ENCODE assay signal across 24 cellular contexts in genomic region chr9:97526895-97527575, GRCh38. TPM values are rescaled to one million over a fixed set of nuclear protein-coding genes. Genes with fewer than 3 reads are reported as not detected.
A peak's percentile ranks its signal among the peaks of the same experiment; 100 is the strongest.
DNase-seq lines count a peak whose midpoint lies in the region; ATAC-seq and TF ChIP-seq lines count a peak whose summit lies in the region.
"Had no signal": no experiment of that assay in that cellular context is flagged by ENCODE, and none has a peak within 500 bp of the region (broad histone marks: within the 10 kb centered on the region; RNA-seq: fewer than 3 reads in every experiment).

No MANE protein-coding gene starts in this region.

- in situ Hi-C loops in gastrocnemius medialis (cut with MboI; ENCODE audit: low sequenced_read_pairs in 4 of 4) = no loop called here

- peaks cover 14% of the 10 kb centered on the region for H3K27me3 Mint-ChIP-seq in stimulated activated naive CD8-positive, alpha-beta T cell treated with anti-CD3 and anti-CD28 coated beads, Interleukin-15, amount 100 ng/mL, for 72 hours
- H3K27me3 Mint-ChIP-seq: dendritic cell treated with granulocyte-macrophage colony-stimulating factor and Interleukin-4, amounts not matched to agents 40 ng/mL and 50 ng/mL, for 4 days had no signal

- 80% methylated on average over 7 of the region's 7 CpGs for WGBS in esophagus muscularis mucosa

- intact Hi-C loops in esophagus muscularis mucosa (cut with DNase I) = no loop called here
- intact Hi-C loops in gastrocnemius medialis (cut with DNase I; ENCODE audit: low total_unique reads) = no loop called here

- no peak for ATAC-seq in stimulated activated naive CD8-positive, alpha-beta T cell treated with anti-CD3 and anti-CD28 coated beads, Interleukin-15, amount 100 ng/mL, for 72 hours
- no peak for ATAC-seq in stimulated activated naive CD8-positive, alpha-beta T cell treated with anti-CD3 and anti-CD28 coated beads, Interleukin-15, Interleukin-2, amounts not matched to agents 100 U/mL and 50 U/mL, for 24 hours
- no peak for ATAC-seq in gastrocnemius medialis
- ATAC-seq in HG02623 (IDR thresholded peaks at IDR 0.05; ENCODE audit: unreplicated experiment) = no peak
- ATAC-seq: naive thymus-derived CD8-positive, alpha-beta T cell; right lobe of liver had no signal

- no peak for TF ChIP-seq EP300 in esophagus muscularis mucosa (IDR thresholded peaks at IDR 0.05)

- TF ChIP-seq CTCF in esophagus muscularis mucosa (IDR thresholded peaks at IDR 0.05) (no peak), gastrocnemius medialis (IDR thresholded peaks at IDR 0.05 in 4 of 5, conservative IDR thresholded peaks at IDR 0.05 in 1 of 5) (no peak)

- peak overlapping the region; percentile 89 to 92 (median 91) for H3K27ac ChIP-seq in esophagus muscularis mucosa (replicated peaks in 1 of 4)
- H3K27ac ChIP-seq in gastrocnemius medialis = peak overlapping the region; percentile 95 to 98 (median 98)
- H3K27ac ChIP-seq: BLaER1, right lobe of liver had no signal

- no peaks in the 10 kb centered on the region for H3K4me1 Mint-ChIP-seq in stimulated activated naive CD8-positive, alpha-beta T cell treated with anti-CD3 and anti-CD28 coated beads, Interleukin-15, amount 100 ng/mL, for 72 hours
- H3K4me1 Mint-ChIP-seq: naive thymus-derived CD8-positive, alpha-beta T cell had no signal

- TF ChIP-seq POLR2A in esophagus muscularis mucosa (IDR thresholded peaks at IDR 0.05; ENCODE audit: low read depth) (no peak), gastrocnemius medialis (IDR thresholded peaks at IDR 0.05) (no peak)

- H3K4me1 ChIP-seq in esophagus muscularis mucosa = peaks cover 62 to 97% (median 92%) of the 10 kb centered on the region in 4 donors
- H3K4me1 ChIP-seq in gastrocnemius medialis = peaks cover 95 to 99% of the 10 kb centered on the region in 2 donors
- H3K4me1 ChIP-seq: right lobe of liver had no signal

- H3K27ac Mint-ChIP-seq in stimulated activated naive CD8-positive, alpha-beta T cell treated with anti-CD3 and anti-CD28 coated beads, Interleukin-15, amount 100 ng/mL, for 72 hours = peak overlapping the region; percentile 16 to 53
- H3K27ac Mint-ChIP-seq: dendritic cell treated with granulocyte-macrophage colony-stimulating factor and Interleukin-4, amounts not matched to agents 40 ng/mL and 50 ng/mL, for 4 days; naive thymus-derived CD8-positive, alpha-beta T cell; T-helper 1 cell treated with Interleukin-12 subunit alpha and Interleukin-12 subunit beta and Interleukin-4 antibody, amounts not matched to agents 30 μg/mL and 1 μg/mL, for 36 hours had no signal

- H3K36me3 ChIP-seq in esophagus muscularis mucosa (peaks cover 0 to 39% (median 17%) of the 10 kb centered on the region in 4 donors), gastrocnemius medialis (no peaks in the 10 kb centered on the region)
- H3K36me3 ChIP-seq: BLaER1, breast epithelium, right lobe of liver had no signal

- H3K4me3 ChIP-seq in esophagus muscularis mucosa (no peak overlapping the region), gastrocnemius medialis (no peak overlapping the region)
- H3K4me3 ChIP-seq: adrenal gland, BLaER1, breast epithelium, right lobe of liver had no signal

- no peaks in the 10 kb centered on the region for H3K9me3 Mint-ChIP-seq in stimulated activated naive CD8-positive, alpha-beta T cell treated with anti-CD3 and anti-CD28 coated beads, Interleukin-15, amount 100 ng/mL, for 72 hours
- H3K9me3 Mint-ChIP-seq: dendritic cell treated with granulocyte-macrophage colony-stimulating factor and Interleukin-4, amounts not matched to agents 40 ng/mL and 50 ng/mL, for 4 days; naive thymus-derived CD8-positive, alpha-beta T cell; T-helper 1 cell treated with Interleukin-12 subunit alpha and Interleukin-12 subunit beta and Interleukin-4 antibody, amounts not matched to agents 30 μg/mL and 1 μg/mL, for 36 hours had no signal

- H3K4me3 Mint-ChIP-seq in stimulated activated naive CD8-positive, alpha-beta T cell treated with anti-CD3 and anti-CD28 coated beads, Interleukin-15, amount 100 ng/mL, for 72 hours = no peak overlapping the region
- H3K4me3 Mint-ChIP-seq: dendritic cell treated with granulocyte-macrophage colony-stimulating factor and Interleukin-4, amounts not matched to agents 40 ng/mL and 50 ng/mL, for 4 days; naive thymus-derived CD8-positive, alpha-beta T cell; T-helper 1 cell treated with Interleukin-12 subunit alpha and Interleukin-12 subunit beta and Interleukin-4 antibody, amounts not matched to agents 30 μg/mL and 1 μg/mL, for 36 hours had no signal

- H3K9me3 ChIP-seq in esophagus muscularis mucosa (no peaks in the 10 kb centered on the region), gastrocnemius medialis (no peaks in the 10 kb centered on the region)
- H3K9me3 ChIP-seq: adrenal gland, BLaER1, breast epithelium, right lobe of liver had no signal

- no peaks in the 10 kb centered on the region for H3K27me3 ChIP-seq in esophagus muscularis mucosa
- no peaks in the 10 kb centered on the region for H3K27me3 ChIP-seq in gastrocnemius medialis
- H3K27me3 ChIP-seq: adrenal gland, breast epithelium, right lobe of liver had no signal

- DNase-seq in stimulated activated naive CD8-positive, alpha-beta T cell treated with anti-CD3 and anti-CD28 coated beads, Interleukin-15, amount 100 ng/mL, for 72 hours = no peak
- no peak for DNase-seq in stimulated activated naive CD8-positive, alpha-beta T cell treated with anti-CD3 and anti-CD28 coated beads, Interleukin-15, Interleukin-2, amounts not matched to agents 100 U/mL and 50 U/mL, for 24 hours
- no peak for DNase-seq in esophagus muscularis mucosa (ENCODE audit: extremely low spot score)
- no peak for DNase-seq in gastrocnemius medialis
- no peak for DNase-seq in central memory CD4-positive, alpha-beta T cell
- no peak for DNase-seq in NCI-H2171 (lab: John Stamatoyannopoulos, UW)
- DNase-seq: activated CD4-positive, alpha-beta T cell treated with anti-CD3 and anti-CD28 coated beads for 4 hours; activated naive CD4-positive, alpha-beta T cell treated with Interleukin-2 at 50 U/mL for 16 hours; activated T-cell treated with anti-CD3 and anti-CD28 coated beads, Interleukin-2, amount 50 U/mL, for 48 hours; DMS79; Kasumi-1; mesendoderm; MV-4-11; naive thymus-derived CD8-positive, alpha-beta T cell; NCI-H526; right lobe of liver; stimulated activated CD4-positive, alpha-beta T cell treated with anti-CD3 and anti-CD28 coated beads, Interleukin-15, amount 100 ng/mL, for 24 hours had no signal

RNA-seq across cellular contexts. Expression of gene TMOD1, which starts 25.6 kb away (rescaled TPM):
- total RNA-seq in esophagus muscularis mucosa (10 to 100 TPM; 68.4 to 97.6 (median 71.6) TPM), gastrocnemius medialis (100 to 1,000 TPM in 3 of 4 donors, 10 to 100 TPM in 1; 82.3 to 202 (median 175) TPM)
- total RNA-seq: osteoblast had no signal
